In the genomic region with DNA sequence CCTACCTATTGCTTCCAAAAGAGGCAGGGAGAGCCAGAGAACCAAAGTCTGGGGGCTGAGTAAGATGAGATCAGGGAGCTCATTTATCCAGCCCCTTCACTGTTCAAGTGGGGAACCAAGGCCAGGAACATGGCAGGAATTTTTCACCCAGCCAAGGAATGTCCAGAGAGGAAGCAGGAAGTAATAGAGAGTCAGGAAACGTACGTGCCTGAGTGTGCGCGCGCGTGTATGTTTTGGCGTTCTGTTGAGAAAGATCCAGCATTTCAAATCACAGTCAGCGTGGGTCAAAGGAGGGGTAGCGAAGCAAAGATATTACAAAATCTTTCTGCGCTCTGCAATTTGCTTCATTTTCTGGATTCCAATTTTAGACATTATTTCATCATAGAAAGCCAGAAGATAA, we compare ENCODE assay signal across 25 cellular contexts.
"Had no signal": no experiment of that assay in that cellular context is flagged by ENCODE, and none has a peak within 500 bp of the region (broad histone marks: within the 10 kb centered on the region; RNA-seq: fewer than 3 reads in every experiment).

No MANE protein-coding gene starts in this region.

- H3K4me3 Mint-ChIP-seq: endodermal cell, naive B cell, nephron, type B pancreatic cell had no signal

- H3K4me3 ChIP-seq: heart left ventricle, left ventricle myocardium inferior, lower lobe of right lung, prostate gland, smooth muscle cell, suprapubic skin, thyroid gland had no signal

- H3K4me2 ChIP-seq: smooth muscle cell had no signal

- H3K27ac ChIP-seq: heart left ventricle, left ventricle myocardium inferior, lower lobe of right lung, parathyroid adenoma, prostate gland, suprapubic skin, thyroid gland had no signal

- ATAC-seq: esophagus mucosa; heart left ventricle; lower lobe of right lung; sciatic nerve; stimulated activated naive CD8-positive, alpha-beta T cell treated with anti-CD3 and anti-CD28 coated beads, Interleukin-15, Interleukin-2, amounts not matched to agents 100 U/mL and 50 U/mL, for 24 hours had no signal

- H3K9ac ChIP-seq: parathyroid adenoma had no signal

- H3K4me1 ChIP-seq: heart left ventricle, left ventricle myocardium inferior, lower lobe of right lung, parathyroid adenoma, prostate gland, suprapubic skin, thyroid gland had no signal

- H3K27ac Mint-ChIP-seq: endodermal cell, naive B cell, type B pancreatic cell had no signal

- H3K9me3 Mint-ChIP-seq: naive B cell, type B pancreatic cell had no signal

- H3K36me3 Mint-ChIP-seq: naive B cell, type B pancreatic cell had no signal

- H3K36me3 ChIP-seq: heart left ventricle, left ventricle myocardium inferior, lower lobe of right lung, prostate gland, suprapubic skin, thyroid gland had no signal

- H2AFZ ChIP-seq: parathyroid adenoma had no signal

- H3K27me3 ChIP-seq: thyroid gland had no signal

- FAIRE-seq: colon, frontal cortex, urothelium cell line had no signal

- H3K4me1 Mint-ChIP-seq: endodermal cell, naive B cell had no signal

- H3K79me2 ChIP-seq: parathyroid adenoma had no signal

- H3K9me3 ChIP-seq: heart left ventricle, left ventricle myocardium inferior, lower lobe of right lung, prostate gland, suprapubic skin, thyroid gland had no signal

- DNase-seq: cerebellar nuclear complex; effector CD4-positive, alpha-beta T cell; endodermal cell; heart left ventricle; hippocampal formation; left ventricle myocardium inferior; lower lobe of right lung; mesenchymal stem cell; midbrain; naive B cell; retina; stimulated activated CD4-positive, alpha-beta T cell treated with anti-CD3 and anti-CD28 coated beads, Interleukin-2, amount 100 ng/mL, for 48 hours; stimulated activated naive CD8-positive, alpha-beta T cell treated with anti-CD3 and anti-CD28 coated beads, Interleukin-15, Interleukin-2, amounts not matched to agents 100 U/mL and 50 U/mL, for 24 hours; thyroid gland had no signal
